ENCODE assay signal across 12 cellular contexts in the genomic region with DNA sequence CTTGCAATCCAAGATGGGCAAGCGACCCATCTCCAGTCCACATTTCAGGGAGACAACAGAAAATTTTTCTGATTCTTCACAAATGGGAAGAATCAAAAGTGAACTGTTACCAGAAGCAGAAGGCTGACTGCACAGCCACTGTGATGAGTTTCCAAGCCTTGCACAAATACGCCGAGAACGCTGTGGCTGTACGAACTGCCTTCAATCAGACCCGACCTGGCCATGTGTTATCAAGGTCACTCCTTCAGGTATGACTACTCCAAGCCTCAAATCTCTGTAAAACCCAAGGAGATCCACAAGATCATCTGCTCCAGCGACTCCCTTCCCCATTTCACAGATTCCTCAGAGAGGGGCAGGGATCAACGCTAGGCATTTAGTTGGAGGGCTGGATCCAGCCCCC. TPM values are rescaled to one million over a fixed set of nuclear protein-coding genes. Genes with fewer than 3 reads are reported as not detected.
A peak's percentile ranks its signal among the peaks of the same experiment; 100 is the strongest.
DNase-seq lines count a peak whose midpoint lies in the region; ATAC-seq and TF ChIP-seq lines count a peak whose summit lies in the region.
"Had no signal": no experiment of that assay in that cellular context is flagged by ENCODE, and none has a peak within 500 bp of the region (broad histone marks: within the 10 kb centered on the region; RNA-seq: fewer than 3 reads in every experiment).

No MANE protein-coding gene starts in this region.

- H3K27me3 Mint-ChIP-seq in naive thymus-derived CD8-positive, alpha-beta T cell = no peaks in the 10 kb centered on the region

- intact Hi-C loops in colonic mucosa (cut with DNase I) = no loop called here

- no peak for TF ChIP-seq POLR2A in upper lobe of left lung (IDR thresholded peaks at IDR 0.05)

- H3K36me3 ChIP-seq in upper lobe of left lung (no peaks in the 10 kb centered on the region), colonic mucosa (no peaks in the 10 kb centered on the region)

- no peaks in the 10 kb centered on the region for H3K9me3 Mint-ChIP-seq in activated naive CD4-positive, alpha-beta T cell treated with anti-CD3 and anti-CD28 coated beads, Interleukin-2, amount 50 U/mL, for 72 hours
- no peaks in the 10 kb centered on the region for H3K9me3 Mint-ChIP-seq in naive thymus-derived CD8-positive, alpha-beta T cell
- H3K9me3 Mint-ChIP-seq: neural crest cell had no signal

- H3K27me3 ChIP-seq in upper lobe of left lung (no peaks in the 10 kb centered on the region), colonic mucosa (no peaks in the 10 kb centered on the region)

- TF ChIP-seq CTCF in upper lobe of left lung (IDR thresholded peaks at IDR 0.05) (no peak), colonic mucosa (IDR thresholded peaks at IDR 0.05) (no peak)

- ATAC-seq in activated naive CD4-positive, alpha-beta T cell treated with anti-CD3 and anti-CD28 coated beads, Interleukin-2, amount 50 U/mL, for 72 hours = no peak
- ATAC-seq in naive thymus-derived CD8-positive, alpha-beta T cell = no peak
- ATAC-seq in upper lobe of left lung (ENCODE audit: low FRiP score in 2 of 2) = no peak
- ATAC-seq in GM19463 (IDR thresholded peaks at IDR 0.05; ENCODE audit: unreplicated experiment) = no peak

- H3K27ac ChIP-seq in cingulate gyrus (ENCODE audit: low read depth, low read length) (peak overlapping the region; percentile 39), upper lobe of left lung (peak overlapping the region; percentile 81 to 90 (median 84)), colonic mucosa (no peak overlapping the region)

- H3K36me3 Mint-ChIP-seq in activated naive CD4-positive, alpha-beta T cell treated with anti-CD3 and anti-CD28 coated beads, Interleukin-2, amount 50 U/mL, for 72 hours = peaks cover 0 to 17% of the 10 kb centered on the region in 2 donors
- H3K36me3 Mint-ChIP-seq in naive thymus-derived CD8-positive, alpha-beta T cell = peaks cover 0 to 34% (median 7%) of the 10 kb centered on the region in 3 donors

- WGBS in upper lobe of left lung, 2 donors = 96 to 97% methylated on average over 8 of the region's 8 CpGs

- no peak overlapping the region for H3K4me3 Mint-ChIP-seq in naive thymus-derived CD8-positive, alpha-beta T cell
- H3K4me3 Mint-ChIP-seq: neural crest cell had no signal

- H3K4me1 ChIP-seq in upper lobe of left lung = peaks cover 72 to 95% (median 87%) of the 10 kb centered on the region in 4 donors
- H3K4me1 ChIP-seq in colonic mucosa = no peaks in the 10 kb centered on the region

- no peak for TF ChIP-seq EP300 in upper lobe of left lung (IDR thresholded peaks at IDR 0.05)

- no peak overlapping the region for H3K4me3 ChIP-seq in upper lobe of left lung
- H3K4me3 ChIP-seq in colonic mucosa = no peak overlapping the region

- peak overlapping the region; percentile 42 to 56 for H3K27ac Mint-ChIP-seq in activated naive CD4-positive, alpha-beta T cell treated with anti-CD3 and anti-CD28 coated beads, Interleukin-2, amount 50 U/mL, for 72 hours
- H3K27ac Mint-ChIP-seq in naive thymus-derived CD8-positive, alpha-beta T cell = peak overlapping the region in 7 of 10 donors; percentile 10 to 83 (median 31)

- H3K9me3 ChIP-seq in upper lobe of left lung (no peaks in the 10 kb centered on the region), colonic mucosa (no peaks in the 10 kb centered on the region)

- H3K4me1 Mint-ChIP-seq in naive thymus-derived CD8-positive, alpha-beta T cell = peaks cover 34 to 85% (median 63%) of the 10 kb centered on the region in 4 donors

- DNase-seq in activated naive CD4-positive, alpha-beta T cell treated with anti-CD3 and anti-CD28 coated beads, Interleukin-2, amount 50 U/mL, for 72 hours (ENCODE audit: low spot score in 2 of 2) = no peak
- DNase-seq in activated naive CD4-positive, alpha-beta T cell treated with Interleukin-2 at 50 U/mL for 16 hours = no peak
- DNase-seq in naive thymus-derived CD8-positive, alpha-beta T cell = no peak
- DNase-seq in upper lobe of left lung (no peak), colonic mucosa (no peak), T-helper 2 cell (no peak)
- DNase-seq: amniotic stem cell; NCI-H1694; stimulated activated naive CD4-positive, alpha-beta T cell had no signal

- POLR2A ChIA-PET in naive thymus-derived CD8-positive, alpha-beta T cell (lab: Charles Lee) = no interaction called here

- H3K9ac ChIP-seq in colonic mucosa (ENCODE audit: low read depth in 2 of 2, low read length in 2 of 2) = no peak overlapping the region

RNA-seq across cellular contexts. Expression of a gene that starts 26.9 kb away (rescaled TPM):
- total RNA-seq in activated naive CD4-positive, alpha-beta T cell treated with anti-CD3 and anti-CD28 coated beads, Interleukin-2, amount 50 U/mL, for 72 hours = 100 to 1,000 TPM in 1 of 2 donors, 10 to 100 TPM in 1; 45.8 to 105 TPM
- 10 to 100 TPM; 91.7 to 94.7 TPM for total RNA-seq in naive thymus-derived CD8-positive, alpha-beta T cell
- 1 to 10 TPM; 1.6 to 9.0 (median 4.4) TPM for polyA plus RNA-seq in naive thymus-derived CD8-positive, alpha-beta T cell
- 100 to 1,000 TPM in 2 of 6 donors, 10 to 100 TPM in 4; 82.8 to 161 (median 96.8) TPM for total RNA-seq in upper lobe of left lung
- total RNA-seq in colonic mucosa = 10 to 100 TPM; 47.2 to 58.6 TPM
